ENCODE assay signal across 25 cellular contexts in genomic region chr12:132245521-132246101, GRCh38.
A peak's percentile ranks its signal among the peaks of the same experiment; 100 is the strongest.
DNase-seq lines count a peak whose midpoint lies in the region; ATAC-seq and TF ChIP-seq lines count a peak whose summit lies in the region.
"Had no signal": no experiment of that assay in that cellular context is flagged by ENCODE, and none has a peak within 500 bp of the region (broad histone marks: within the 10 kb centered on the region; RNA-seq: fewer than 3 reads in every experiment).

No MANE protein-coding gene starts in this region.

- H3K79me1 ChIP-seq in neuronal stem cell (ENCODE audit: low read depth, low read length), result no peaks in the 10 kb centered on the region

- H3K9me2 ChIP-seq in hepatocyte (replicated peaks; ENCODE audit: insufficient read depth), result no peaks in the 10 kb centered on the region

- TF ChIP-seq CTCF in CD14-positive monocyte (IDR thresholded peaks at IDR 0.05) (no peak), hepatocyte (IDR thresholded peaks at IDR 0.05; ENCODE audit: poor library complexity) (no peak)

- H3K4me2 ChIP-seq in neuronal stem cell (ENCODE audit: insufficient read depth, low read length, poor library complexity, severe bottlenecking) (no peak overlapping the region), hepatocyte (no peak overlapping the region)
- H3K4me2 ChIP-seq: A549, PC-9 had no signal

- H2AK5ac ChIP-seq in neuronal stem cell (ENCODE audit: low read depth, low read length), result peak overlapping the region; percentile 28

- H3K36me3 Mint-ChIP-seq in CD14-positive monocyte, result no peaks in the 10 kb centered on the region
- H3K36me3 Mint-ChIP-seq: CD8-positive, alpha-beta memory T cell had no signal

- no peak overlapping the region for H3K4ac ChIP-seq in neuronal stem cell (ENCODE audit: low read length)

- H3K79me2 ChIP-seq in hepatocyte, result no peaks in the 10 kb centered on the region

- H3K4me1 ChIP-seq in neuronal stem cell (ENCODE audit: control insufficient read depth in 2 of 2, insufficient read depth in 1 of 2, low read depth in 1 of 2, low read length in 2 of 2), result no peaks in the 10 kb centered on the region
- H3K4me1 ChIP-seq in aorta (ENCODE audit: control insufficient read depth in 1 of 2, insufficient read depth in 2 of 2, low read length in 2 of 2), result no peaks in the 10 kb centered on the region
- H3K4me1 ChIP-seq in hepatocyte (ENCODE audit: insufficient read depth), result no peaks in the 10 kb centered on the region
- H3K4me1 ChIP-seq: A549, HAP-1 had no signal

- no peak overlapping the region for H3K27ac Mint-ChIP-seq in CD14-positive monocyte

- H3K27ac ChIP-seq in SK-N-MC (0 out of 2 replicates have a peak overlapping the region, but pooled peaks have one; percentile 30), neuronal stem cell (replicated peaks; ENCODE audit: low read length) (no peak overlapping the region), aorta (ENCODE audit: low read depth in 1 of 2, low read length in 2 of 2) (no peak overlapping the region), hepatocyte (no peak overlapping the region)
- H3K27ac ChIP-seq: A549, C4-2B, PC-9 had no signal

- no CpG with 5 or more reads among the region's 28 CpGs for WGBS in neuronal stem cell (ENCODE audit: extremely low coverage in 2 of 2, insufficient read length in 2 of 2, insufficient replicate concordance in 1 of 2), 2 donors
- 79 to 84% methylated on average over 28 of the region's 28 CpGs for WGBS in aorta, 2 donors
- WGBS in hepatocyte (ENCODE audit: low lambda C conversion rate, missing lambda C conversion rate), result 89% methylated on average over 26 of the region's 28 CpGs

- H4K8ac ChIP-seq in neuronal stem cell (ENCODE audit: low read depth, low read length), result no peak overlapping the region

- H2BK15ac ChIP-seq in neuronal stem cell (ENCODE audit: low read length), result no peak overlapping the region

- H3K9ac ChIP-seq in SK-N-MC (ENCODE audit: insufficient read length) (no peak overlapping the region), neuronal stem cell (ENCODE audit: low read depth, low read length, poor library complexity) (no peak overlapping the region)

- intact Hi-C loops in CD14-positive monocyte (cut with micrococcal nuclease), result no loop called here
- intact Hi-C loops in aorta (cut with DNase I), result no loop called here

- H3K9me3 ChIP-seq in SK-N-MC (ENCODE audit: low read depth, low read length), result no peaks in the 10 kb centered on the region
- peaks cover 0 to 1% of the 10 kb centered on the region in 2 donors for H3K9me3 ChIP-seq in neuronal stem cell (replicated peaks in 1 of 2; ENCODE audit: control insufficient read depth in 2 of 2, insufficient read depth in 1 of 2, low read depth in 1 of 2, low read length in 2 of 2)
- H3K9me3 ChIP-seq in aorta (ENCODE audit: control insufficient read depth, low read length), result no peaks in the 10 kb centered on the region
- no peaks in the 10 kb centered on the region for H3K9me3 ChIP-seq in hepatocyte (ENCODE audit: low read depth)
- H3K9me3 ChIP-seq: A549, HAP-1 had no signal

- H4K20me1 ChIP-seq in hepatocyte (ENCODE audit: insufficient read depth, poor library complexity, severe bottlenecking), result no peaks in the 10 kb centered on the region

- H3K36me3 ChIP-seq in SK-N-MC (ENCODE audit: insufficient read depth, low read length) (no peaks in the 10 kb centered on the region), neuronal stem cell (replicated peaks in 1 of 2; ENCODE audit: control insufficient read depth in 2 of 2, insufficient read depth in 2 of 2, low read length in 2 of 2) (no peaks in the 10 kb centered on the region), aorta (ENCODE audit: control insufficient read depth in 1 of 2, insufficient read depth in 2 of 2, low read length in 1 of 2) (no peaks in the 10 kb centered on the region), hepatocyte (replicated peaks; ENCODE audit: insufficient read depth, low read depth) (no peaks in the 10 kb centered on the region)
- H3K36me3 ChIP-seq: HAP-1 had no signal

- no peak overlapping the region for H4K91ac ChIP-seq in neuronal stem cell (ENCODE audit: low read depth, low read length, poor library complexity)

- no peak overlapping the region for H3K23ac ChIP-seq in neuronal stem cell (ENCODE audit: low read depth, low read length, poor library complexity)

- H3K4me3 ChIP-seq in SK-N-MC (no peak overlapping the region), neuronal stem cell (ENCODE audit: low read length in 2 of 2) (no peak overlapping the region), aorta (ENCODE audit: low read length in 2 of 2) (no peak overlapping the region), hepatocyte (no peak overlapping the region)
- H3K4me3 ChIP-seq: A549, HAP-1, K562, PC-9 had no signal

- H2BK12ac ChIP-seq in neuronal stem cell (ENCODE audit: low read length), result no peak overlapping the region

- H2AFZ ChIP-seq in neuronal stem cell (ENCODE audit: low read length) (no peak overlapping the region), hepatocyte (no peak overlapping the region)
- H2AFZ ChIP-seq: PC-9 had no signal

- H3K9me3 Mint-ChIP-seq in CD14-positive monocyte, result peaks cover 0 to 6% (median 3%) of the 10 kb centered on the region in 7 donors
- H3K9me3 Mint-ChIP-seq: CD8-positive, alpha-beta memory T cell had no signal

- no peak overlapping the region for H3K4me3 Mint-ChIP-seq in CD14-positive monocyte
- H3K4me3 Mint-ChIP-seq: CD8-positive, alpha-beta memory T cell had no signal

- peaks cover 0 to 20% (median 0%) of the 10 kb centered on the region in 3 experiments for H3K27me3 ChIP-seq in neuronal stem cell (ENCODE audit: control insufficient read depth in 3 of 3, insufficient read depth in 3 of 3, low read depth in 1 of 3, low read length in 3 of 3)
- no peaks in the 10 kb centered on the region for H3K27me3 ChIP-seq in aorta (ENCODE audit: control insufficient read depth in 1 of 2, insufficient read depth in 2 of 2, low read length in 1 of 2)
- H3K27me3 ChIP-seq in hepatocyte, result no peaks in the 10 kb centered on the region

- DNase-seq in CD14-positive monocyte (ENCODE audit: low spot score) (peak; percentile 28), SK-N-MC (ENCODE audit: low read depth, low spot score) (no peak), neuronal stem cell (ENCODE audit: low spot score) (no peak), aorta (peak; percentile 28 to 72), hepatocyte (ENCODE audit: low spot score) (no peak), DMS 273 treated with DMSO at 0.1 percent for 48 hours (lab: John Stamatoyannopoulos, UW) (no peak)
- DNase-seq: AML-193, DMS79 treated with DMSO at 0.1 percent for 48 hours, GF-D8, GOT3, Kasumi-1, MV-4-11, NCI-H1105, NCI-H146, NCI-H2029, NCI-H446 treated with DMSO at 0.1 percent for 48 hours, NCI-H526, NCI-H82, PC-9 had no signal

- peak overlapping the region; percentile 83 for H3K18ac ChIP-seq in neuronal stem cell (ENCODE audit: low read length)

- H3K4me1 Mint-ChIP-seq in CD14-positive monocyte, result no peaks in the 10 kb centered on the region

- H2BK5ac ChIP-seq in neuronal stem cell (ENCODE audit: low read length), result no peak overlapping the region

- no peak overlapping the region for H3K14ac ChIP-seq in neuronal stem cell (ENCODE audit: low read length)

- ATAC-seq in aorta (ENCODE audit: low FRiP score) (no peak), GM21737 (IDR thresholded peaks at IDR 0.05; ENCODE audit: unreplicated experiment) (no peak)
- ATAC-seq: K562 had no signal

- H3K27me3 Mint-ChIP-seq in CD14-positive monocyte (ENCODE audit: low read depth in 3 of 3), result peaks cover 4 to 17% (median 9%) of the 10 kb centered on the region in 3 donors

- H2BK120ac ChIP-seq in neuronal stem cell (ENCODE audit: low read depth, low read length), result no peak overlapping the region

Comparison
In these comparisons a context has a peak if more than half of its experiments do, and no peak if none do; other contexts are left out.
1. DNase-seq: peak in CD14-positive monocyte (single experiment) and aorta (2 of 2); none in SK-N-MC (single experiment), neuronal stem cell (single experiment), hepatocyte (single experiment) and DMS 273 treated with DMSO at 0.1 percent for 48 hours (single experiment).